Comparison of ENCODE assay signal across 9 cellular contexts in the genomic region with DNA sequence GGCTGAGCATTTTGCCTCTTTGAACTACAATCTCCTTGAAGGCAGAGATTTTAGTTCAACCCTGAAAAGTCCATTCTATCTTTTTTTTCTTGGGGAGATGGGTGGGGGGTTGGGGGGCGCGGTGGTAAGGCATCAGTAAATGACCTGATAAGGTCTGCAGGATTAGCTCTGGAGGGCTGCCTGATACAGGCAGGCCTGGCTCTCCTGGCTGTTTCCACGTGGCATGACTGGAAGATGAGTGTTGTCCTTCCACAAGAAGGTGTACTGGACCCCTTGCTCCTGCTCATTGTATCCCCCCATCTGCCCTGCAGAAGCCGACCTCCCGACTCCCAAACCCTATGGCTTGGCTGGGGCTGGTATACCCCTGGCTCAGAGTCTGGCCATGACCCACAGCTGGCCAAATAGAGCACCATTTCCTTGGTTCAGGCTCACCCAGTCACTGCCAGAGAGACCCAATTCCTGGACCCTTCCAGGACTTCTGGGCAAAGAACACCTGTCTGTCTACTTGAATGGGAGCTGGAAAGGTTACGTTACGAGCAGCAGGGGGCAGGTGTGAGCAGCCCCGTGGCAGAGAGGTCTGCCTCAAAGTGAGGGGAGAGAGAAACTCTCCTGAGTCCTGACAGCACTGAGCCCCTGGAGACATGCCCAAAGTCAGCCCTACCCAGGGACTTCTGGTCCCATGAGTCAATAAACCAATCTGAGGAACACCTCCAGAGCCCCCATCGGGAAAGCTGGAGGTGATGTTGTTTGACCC. TPM values are rescaled to one million over a fixed set of nuclear protein-coding genes. Genes with fewer than 3 reads are reported as not detected.
DNase-seq lines count a peak whose midpoint lies in the region; ATAC-seq lines count a peak whose summit lies in the region.
"Had no signal": no experiment of that assay in that cellular context is flagged by ENCODE, and none has a peak within 500 bp of the region (broad histone marks: within the 10 kb centered on the region; RNA-seq: fewer than 3 reads in every experiment).

No MANE protein-coding gene starts in this region.

- peak; percentile 7 for DNase-seq in DMS53 treated with DMSO at 0.1 percent for 48 hours (lab: John Stamatoyannopoulos, UW; ENCODE audit: unreplicated experiment)
- peak; percentile 60 for DNase-seq in M059J (ENCODE audit: low read depth)
- DNase-seq in activated T-cell treated with anti-CD3 and anti-CD28 coated beads, Interleukin-2, amount 50 U/mL, for 48 hours: peak; percentile 60 to 70
- peak; percentile 40 for DNase-seq in glomerular visceral epithelial cell (ENCODE audit: extremely low spot score)
- peak; percentile 52 to 59 for DNase-seq in stimulated activated CD4-positive, alpha-beta T cell treated with anti-CD3 and anti-CD28 coated beads, Interleukin-2, amount 100 ng/mL, for 24 hours
- DNase-seq in Ammon's horn (ENCODE audit: low spot score): no peak

- ATAC-seq in HG03280 (IDR thresholded peaks at IDR 0.05; ENCODE audit: unreplicated experiment) (no peak), HG03457 (IDR thresholded peaks at IDR 0.05; ENCODE audit: unreplicated experiment) (no peak)

RNA-seq across cellular contexts. Expression of a gene that starts 17.0 kb away (rescaled TPM):
- total RNA-seq in M059J (2014; rRNA removed; shearing (Covaris generic)): 47.3 and 51.5 TPM in 2 replicates

RNA-seq across cellular contexts. Expression of a gene that starts 42.8 kb away (rescaled TPM):
- not detected in 2 replicates for total RNA-seq in M059J (2014; rRNA removed; shearing (Covaris generic))
- total RNA-seq: pulmonary artery endothelial cell had no signal
